1 cellular context compared by ENCODE assay signal in the genomic region with DNA sequence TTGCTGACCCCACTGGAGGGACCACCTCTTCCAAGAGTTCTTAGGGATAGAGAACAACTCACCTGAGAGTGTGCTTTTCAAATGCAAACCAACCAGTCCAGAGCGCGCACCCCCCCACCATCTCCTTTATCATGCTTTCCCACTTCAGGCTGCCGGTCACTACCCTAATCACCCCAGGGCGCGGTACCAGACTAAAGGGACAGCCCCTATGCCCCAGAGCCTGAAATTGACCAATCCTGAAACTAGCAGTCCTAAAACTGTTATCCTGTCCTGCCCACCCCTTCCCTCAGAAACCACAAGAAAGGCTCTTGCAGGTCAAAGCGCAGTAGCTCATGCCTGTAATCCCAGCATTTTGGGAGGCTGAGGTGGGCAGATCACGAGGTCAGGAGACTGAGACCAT.
A peak's percentile ranks its signal among the peaks of the same experiment; 100 is the strongest.
TF ChIP-seq lines count a peak whose summit lies in the region.

No MANE protein-coding gene starts in this region.

TF ChIP-seq in K562, 482 proteins besides CTCF, POLR2A, EP300 and RAD21 (continued from another document and continues in another):
- TF ChIP-seq CHAMP1 (IDR thresholded peaks at IDR 0.05) (no peak), TCFL5 (CRISPR knock-in tag; conservative IDR thresholded peaks at IDR 0.05) (no peak), ZFP1 (CRISPR knock-in tag; IDR thresholded peaks at IDR 0.05) (no peak), TAL1 (IDR thresholded peaks at IDR 0.05) (peak; percentile 20; the same call in 1 of the 2 replicates), TCF7 (IDR thresholded peaks at IDR 0.05; ENCODE audit: borderline replicate concordance) (peak; percentile 93; the same call in 1 of the 2 replicates), ZNF174 (CRISPR knock-in tag; IDR thresholded peaks at IDR 0.05) (no peak), PTRF (tag; IDR thresholded peaks at IDR 0.05) (no peak), HDAC2 (IDR thresholded peaks at IDR 0.05) (no peak), PKNOX1 (IDR thresholded peaks at IDR 0.05) (no peak), CBFB (CRISPR knock-in tag; IDR thresholded peaks at IDR 0.05) (no peak), TCF3 (CRISPR knock-in tag; IDR thresholded peaks at IDR 0.05) (peak; percentile 66), NR4A1 (CRISPR knock-in tag; IDR thresholded peaks at IDR 0.05) (no peak), NR4A1 (tag; IDR thresholded peaks at IDR 0.05) (no peak), NCOA2 (IDR thresholded peaks at IDR 0.05; ENCODE audit: partially characterized antibody in 2 of 2) (no peak), ARID2 (IDR thresholded peaks at IDR 0.05) (no peak), ARID1B (IDR thresholded peaks at IDR 0.05) (peak; percentile 30; the same call in 1 of the 2 replicates), REST (CRISPR knock-in tag; IDR thresholded peaks at IDR 0.05; ENCODE audit: low read depth) (no peak), DACH1 (IDR thresholded peaks at IDR 0.05; ENCODE audit: partially characterized antibody) (no peak), TAF9B (IDR thresholded peaks at IDR 0.05; ENCODE audit: partially characterized antibody) (no peak), SRSF9 (IDR thresholded peaks at IDR 0.05; ENCODE audit: borderline replicate concordance, low read depth, low read length) (no peak), ZNF280B (CRISPR knock-in tag; IDR thresholded peaks at IDR 0.05) (no peak), EWSR1 (IDR thresholded peaks at IDR 0.05; ENCODE audit: borderline replicate concordance, low read depth, partially characterized antibody) (no peak), ZBTB17 (CRISPR knock-in tag; IDR thresholded peaks at IDR 0.05) (no peak), MCM2 (IDR thresholded peaks at IDR 0.05; ENCODE audit: low read depth) (no peak), ZNF561 (CRISPR knock-in tag; conservative IDR thresholded peaks at IDR 0.05) (no peak), FOXM1 (IDR thresholded peaks at IDR 0.05; ENCODE audit: low read depth) (0 out of 2 replicates have a peak, but pooled peaks have one; percentile 4), FOXM1 (CRISPR knock-in tag; IDR thresholded peaks at IDR 0.05; ENCODE audit: low read depth) (no peak), KDM1A (IDR thresholded peaks at IDR 0.05) (peak; percentile 16 to 29; a peak in 2 of 4 replicates), BDP1 (IDR thresholded peaks at IDR 0.05; ENCODE audit: insufficient read depth, insufficient read length) (no peak), CBFA2T3 (IDR thresholded peaks at IDR 0.05) (peak; percentile 56), ZNF398 (CRISPR knock-in tag; IDR thresholded peaks at IDR 0.05) (no peak), NCOR1 (IDR thresholded peaks at IDR 0.05) (peak; percentile 17; the same call in 1 of the 2 replicates), RHOXF2B (CRISPR knock-in tag; conservative IDR thresholded peaks at IDR 0.05) (no peak), ZNF143 (CRISPR knock-in tag; IDR thresholded peaks at IDR 0.05) (no peak), JUN (IDR thresholded peaks at IDR 0.05; ENCODE audit: borderline replicate concordance, low read depth, low read length) (no peak), JUN (CRISPR knock-in tag; IDR thresholded peaks at IDR 0.05; ENCODE audit: borderline replicate concordance) (no peak)
- TF ChIP-seq, protein P1, sequence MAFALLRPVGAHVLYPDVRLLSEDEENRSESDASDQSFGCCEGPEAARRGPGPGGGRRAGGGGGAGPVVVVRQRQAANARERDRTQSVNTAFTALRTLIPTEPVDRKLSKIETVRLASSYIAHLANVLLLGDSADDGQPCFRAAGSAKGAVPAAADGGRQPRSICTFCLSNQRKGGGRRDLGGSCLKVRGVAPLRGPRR (CRISPR knock-in tag; IDR thresholded peaks at IDR 0.05): no peak
- TF ChIP-seq, protein P2, sequence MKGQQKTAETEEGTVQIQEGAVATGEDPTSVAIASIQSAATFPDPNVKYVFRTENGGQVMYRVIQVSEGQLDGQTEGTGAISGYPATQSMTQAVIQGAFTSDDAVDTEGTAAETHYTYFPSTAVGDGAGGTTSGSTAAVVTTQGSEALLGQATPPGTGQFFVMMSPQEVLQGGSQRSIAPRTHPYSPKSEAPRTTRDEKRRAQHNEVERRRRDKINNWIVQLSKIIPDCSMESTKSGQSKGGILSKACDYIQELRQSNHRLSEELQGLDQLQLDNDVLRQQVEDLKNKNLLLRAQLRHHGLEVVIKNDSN (CRISPR knock-in tag; IDR thresholded peaks at IDR 0.05): no peak
- TF ChIP-seq, protein P3, sequence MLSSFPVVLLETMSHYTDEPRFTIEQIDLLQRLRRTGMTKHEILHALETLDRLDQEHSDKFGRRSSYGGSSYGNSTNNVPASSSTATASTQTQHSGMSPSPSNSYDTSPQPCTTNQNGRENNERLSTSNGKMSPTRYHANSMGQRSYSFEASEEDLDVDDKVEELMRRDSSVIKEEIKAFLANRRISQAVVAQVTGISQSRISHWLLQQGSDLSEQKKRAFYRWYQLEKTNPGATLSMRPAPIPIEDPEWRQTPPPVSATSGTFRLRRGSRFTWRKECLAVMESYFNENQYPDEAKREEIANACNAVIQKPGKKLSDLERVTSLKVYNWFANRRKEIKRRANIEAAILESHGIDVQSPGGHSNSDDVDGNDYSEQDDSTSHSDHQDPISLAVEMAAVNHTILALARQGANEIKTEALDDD (IDR thresholded peaks at IDR 0.05): peak; percentile 79
- TF ChIP-seq, protein P4, sequence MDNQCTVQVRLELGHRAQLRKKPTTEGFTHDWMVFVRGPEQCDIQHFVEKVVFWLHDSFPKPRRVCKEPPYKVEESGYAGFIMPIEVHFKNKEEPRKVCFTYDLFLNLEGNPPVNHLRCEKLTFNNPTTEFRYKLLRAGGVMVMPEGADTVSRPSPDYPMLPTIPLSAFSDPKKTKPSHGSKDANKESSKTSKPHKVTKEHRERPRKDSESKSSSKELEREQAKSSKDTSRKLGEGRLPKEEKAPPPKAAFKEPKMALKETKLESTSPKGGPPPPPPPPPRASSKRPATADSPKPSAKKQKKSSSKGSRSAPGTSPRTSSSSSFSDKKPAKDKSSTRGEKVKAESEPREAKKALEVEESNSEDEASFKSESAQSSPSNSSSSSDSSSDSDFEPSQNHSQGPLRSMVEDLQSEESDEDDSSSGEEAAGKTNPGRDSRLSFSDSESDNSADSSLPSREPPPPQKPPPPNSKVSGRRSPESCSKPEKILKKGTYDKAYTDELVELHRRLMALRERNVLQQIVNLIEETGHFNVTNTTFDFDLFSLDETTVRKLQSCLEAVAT (IDR thresholded peaks at IDR 0.05): no peak
- TF ChIP-seq, protein P5, sequence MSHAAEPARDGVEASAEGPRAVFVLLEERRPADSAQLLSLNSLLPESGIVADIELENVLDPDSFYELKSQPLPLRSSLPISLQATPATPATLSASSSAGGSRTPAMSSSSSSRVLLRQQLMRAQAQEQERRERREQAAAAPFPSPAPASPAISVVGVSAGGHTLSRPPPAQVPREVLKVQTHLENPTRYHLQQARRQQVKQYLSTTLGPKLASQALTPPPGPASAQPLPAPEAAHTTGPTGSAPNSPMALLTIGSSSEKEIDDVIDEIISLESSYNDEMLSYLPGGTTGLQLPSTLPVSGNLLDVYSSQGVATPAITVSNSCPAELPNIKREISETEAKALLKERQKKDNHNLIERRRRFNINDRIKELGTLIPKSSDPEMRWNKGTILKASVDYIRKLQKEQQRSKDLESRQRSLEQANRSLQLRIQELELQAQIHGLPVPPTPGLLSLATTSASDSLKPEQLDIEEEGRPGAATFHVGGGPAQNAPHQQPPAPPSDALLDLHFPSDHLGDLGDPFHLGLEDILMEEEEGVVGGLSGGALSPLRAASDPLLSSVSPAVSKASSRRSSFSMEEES (CRISPR knock-in tag; IDR thresholded peaks at IDR 0.05): peak; percentile 8; the same call in 1 of the 2 replicates
- TF ChIP-seq, protein P6, sequence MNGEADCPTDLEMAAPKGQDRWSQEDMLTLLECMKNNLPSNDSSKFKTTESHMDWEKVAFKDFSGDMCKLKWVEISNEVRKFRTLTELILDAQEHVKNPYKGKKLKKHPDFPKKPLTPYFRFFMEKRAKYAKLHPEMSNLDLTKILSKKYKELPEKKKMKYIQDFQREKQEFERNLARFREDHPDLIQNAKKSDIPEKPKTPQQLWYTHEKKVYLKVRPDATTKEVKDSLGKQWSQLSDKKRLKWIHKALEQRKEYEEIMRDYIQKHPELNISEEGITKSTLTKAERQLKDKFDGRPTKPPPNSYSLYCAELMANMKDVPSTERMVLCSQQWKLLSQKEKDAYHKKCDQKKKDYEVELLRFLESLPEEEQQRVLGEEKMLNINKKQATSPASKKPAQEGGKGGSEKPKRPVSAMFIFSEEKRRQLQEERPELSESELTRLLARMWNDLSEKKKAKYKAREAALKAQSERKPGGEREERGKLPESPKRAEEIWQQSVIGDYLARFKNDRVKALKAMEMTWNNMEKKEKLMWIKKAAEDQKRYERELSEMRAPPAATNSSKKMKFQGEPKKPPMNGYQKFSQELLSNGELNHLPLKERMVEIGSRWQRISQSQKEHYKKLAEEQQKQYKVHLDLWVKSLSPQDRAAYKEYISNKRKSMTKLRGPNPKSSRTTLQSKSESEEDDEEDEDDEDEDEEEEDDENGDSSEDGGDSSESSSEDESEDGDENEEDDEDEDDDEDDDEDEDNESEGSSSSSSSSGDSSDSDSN (IDR thresholded peaks at IDR 0.05; ENCODE audit: borderline replicate concordance in 1 of 2, low read depth in 2 of 2, low read length in 2 of 2): no peak
